1 cellular context compared by ENCODE assay signal in the genomic region with DNA sequence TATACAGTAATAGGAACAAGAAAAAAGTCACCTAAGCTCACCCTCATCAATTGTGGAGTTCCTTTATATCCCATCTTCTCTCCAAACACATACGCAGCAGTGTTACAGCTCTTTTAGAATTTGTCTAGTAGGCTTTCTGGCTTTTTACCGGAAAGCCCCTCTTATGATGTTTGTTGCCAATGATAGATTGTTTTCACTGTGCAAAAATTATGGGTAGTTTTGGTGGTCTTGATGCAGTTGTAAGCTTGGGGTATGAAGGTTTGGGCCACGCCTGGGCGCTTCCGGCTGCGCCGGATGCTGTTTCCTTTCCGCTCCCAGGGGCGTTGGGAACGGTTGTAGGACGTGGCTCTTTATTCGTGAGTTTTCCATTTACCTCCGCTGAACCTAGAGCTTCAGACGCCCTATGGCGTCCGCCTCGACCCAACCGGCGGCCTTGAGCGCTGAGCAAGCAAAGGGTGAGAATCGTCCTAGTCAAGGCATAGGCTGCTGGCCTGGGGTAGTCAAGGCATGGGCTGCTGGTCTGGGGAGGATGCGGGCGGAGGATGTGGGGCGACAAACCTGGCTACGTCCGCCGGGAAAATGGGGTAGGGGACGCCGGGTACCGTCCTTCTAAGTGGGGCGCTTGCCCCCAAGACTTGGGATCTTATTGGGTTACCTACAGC.
A peak's percentile ranks its signal among the peaks of the same experiment; 100 is the strongest.
TF ChIP-seq lines count a peak whose summit lies in the region.

Gene C12orf57 (plus strand): TSS at position 304 of the 662 bp plus-strand sequence. CDS start 100 bp downstream, at position 404.
Gene RNU7-1 (plus strand): TSS at position 98 of the 662 bp plus-strand sequence.

TF ChIP-seq in HepG2, 621 proteins besides CTCF, POLR2A, EP300 and RAD21 (continued from another document):
- 0 out of 2 replicates have a peak, but pooled peaks have one; percentile 45 for TF ChIP-seq ZBTB46 (CRISPR knock-in tag; IDR thresholded peaks at IDR 0.05; ENCODE audit: borderline replicate concordance)
- 0 out of 2 replicates have a peak, but pooled peaks have one; percentile 58 for TF ChIP-seq PAX8 (CRISPR knock-in tag; IDR thresholded peaks at IDR 0.05; ENCODE audit: borderline replicate concordance)
- TF ChIP-seq ZNF33A (CRISPR knock-in tag; IDR thresholded peaks at IDR 0.05; ENCODE audit: borderline replicate concordance): 0 out of 2 replicates have a peak, but pooled peaks have one; percentile 80
- no peak for TF ChIP-seq NFATC3 (CRISPR knock-in tag; IDR thresholded peaks at IDR 0.05)
- no peak; the same call in 1 of the 2 replicates for TF ChIP-seq ZNF615 (CRISPR knock-in tag; IDR thresholded peaks at IDR 0.05; ENCODE audit: borderline replicate concordance)
- TF ChIP-seq RCOR2 (CRISPR knock-in tag; IDR thresholded peaks at IDR 0.05): 0 out of 2 replicates have a peak, but pooled peaks have one; percentile 66
- TF ChIP-seq ZNF572 (CRISPR knock-in tag; IDR thresholded peaks at IDR 0.05): no peak
- TF ChIP-seq THAP7 (CRISPR knock-in tag; IDR thresholded peaks at IDR 0.05): no peak
- TF ChIP-seq FOXO1 (CRISPR knock-in tag; IDR thresholded peaks at IDR 0.05): peak; percentile 39; the same call in 1 of the 2 replicates
- TF ChIP-seq, protein P1, sequence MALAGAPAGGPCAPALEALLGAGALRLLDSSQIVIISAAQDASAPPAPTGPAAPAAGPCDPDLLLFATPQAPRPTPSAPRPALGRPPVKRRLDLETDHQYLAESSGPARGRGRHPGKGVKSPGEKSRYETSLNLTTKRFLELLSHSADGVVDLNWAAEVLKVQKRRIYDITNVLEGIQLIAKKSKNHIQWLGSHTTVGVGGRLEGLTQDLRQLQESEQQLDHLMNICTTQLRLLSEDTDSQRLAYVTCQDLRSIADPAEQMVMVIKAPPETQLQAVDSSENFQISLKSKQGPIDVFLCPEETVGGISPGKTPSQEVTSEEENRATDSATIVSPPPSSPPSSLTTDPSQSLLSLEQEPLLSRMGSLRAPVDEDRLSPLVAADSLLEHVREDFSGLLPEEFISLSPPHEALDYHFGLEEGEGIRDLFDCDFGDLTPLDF (CRISPR knock-in tag; IDR thresholded peaks at IDR 0.05): no peak
